1 cellular context compared by ENCODE assay signal in the genomic region with DNA sequence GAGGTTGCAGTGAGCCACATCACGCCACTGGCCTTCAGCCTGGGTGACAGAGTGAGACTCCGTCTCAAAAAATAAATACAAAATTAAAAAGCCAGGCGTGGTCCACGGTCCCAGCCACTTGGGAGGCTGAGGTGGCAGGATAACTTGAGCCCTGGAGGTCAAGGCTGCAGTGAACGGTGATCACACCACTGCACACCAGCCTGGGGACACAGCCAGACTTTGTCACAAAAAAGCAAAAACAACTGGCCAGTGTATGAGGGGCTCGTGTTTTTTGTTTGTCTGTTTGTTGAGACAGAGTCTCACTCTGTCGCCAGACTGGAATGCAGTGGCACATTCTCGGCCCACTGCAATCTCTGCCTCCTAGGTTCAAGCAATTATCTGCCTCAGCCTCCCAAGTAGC.
TF ChIP-seq lines count a peak whose summit lies in the region.

No MANE protein-coding gene starts in this region.

TF ChIP-seq in liver, 16 proteins besides CTCF, POLR2A, EP300 and RAD21 (continued from another document):
- TF ChIP-seq, protein P1, sequence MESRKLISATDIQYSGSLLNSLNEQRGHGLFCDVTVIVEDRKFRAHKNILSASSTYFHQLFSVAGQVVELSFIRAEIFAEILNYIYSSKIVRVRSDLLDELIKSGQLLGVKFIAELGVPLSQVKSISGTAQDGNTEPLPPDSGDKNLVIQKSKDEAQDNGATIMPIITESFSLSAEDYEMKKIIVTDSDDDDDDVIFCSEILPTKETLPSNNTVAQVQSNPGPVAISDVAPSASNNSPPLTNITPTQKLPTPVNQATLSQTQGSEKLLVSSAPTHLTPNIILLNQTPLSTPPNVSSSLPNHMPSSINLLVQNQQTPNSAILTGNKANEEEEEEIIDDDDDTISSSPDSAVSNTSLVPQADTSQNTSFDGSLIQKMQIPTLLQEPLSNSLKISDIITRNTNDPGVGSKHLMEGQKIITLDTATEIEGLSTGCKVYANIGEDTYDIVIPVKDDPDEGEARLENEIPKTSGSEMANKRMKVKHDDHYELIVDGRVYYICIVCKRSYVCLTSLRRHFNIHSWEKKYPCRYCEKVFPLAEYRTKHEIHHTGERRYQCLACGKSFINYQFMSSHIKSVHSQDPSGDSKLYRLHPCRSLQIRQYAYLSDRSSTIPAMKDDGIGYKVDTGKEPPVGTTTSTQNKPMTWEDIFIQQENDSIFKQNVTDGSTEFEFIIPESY (IDR thresholded peaks at IDR 0.05): no peak
- no peak for TF ChIP-seq YY1 (IDR thresholded peaks at IDR 0.05)
- no peak for TF ChIP-seq NR2F2 (IDR thresholded peaks at IDR 0.05)
- no peak for TF ChIP-seq HNF4G (IDR thresholded peaks at IDR 0.05)
